24 cellular contexts compared by ENCODE assay signal in genomic region chr6:130054725-130055124, GRCh38. TPM values are rescaled to one million over a fixed set of nuclear protein-coding genes. Genes with fewer than 3 reads are reported as not detected.
DNase-seq lines count a peak whose midpoint lies in the region; ATAC-seq, FAIRE-seq and TF ChIP-seq lines count a peak whose summit lies in the region.
"Had no signal": no experiment of that assay in that cellular context is flagged by ENCODE, and none has a peak within 500 bp of the region (broad histone marks: within the 10 kb centered on the region; RNA-seq: fewer than 3 reads in every experiment).

No MANE protein-coding gene starts in this region.

- H3K9me3 Mint-ChIP-seq in activated CD8-positive, alpha-beta T cell treated with anti-CD3 and anti-CD28 coated beads, Interleukin-2, amount 10 ng/mL, durations not matched to agents 7 days and 5 days (ENCODE audit: insufficient read depth): no peaks in the 10 kb centered on the region
- H3K9me3 Mint-ChIP-seq in activated CD8-positive, alpha-beta T cell treated with anti-CD3 and anti-CD28 coated beads for 36 hours: no peaks in the 10 kb centered on the region
- H3K9me3 Mint-ChIP-seq in naive thymus-derived CD4-positive, alpha-beta T cell: no peaks in the 10 kb centered on the region
- H3K9me3 Mint-ChIP-seq: CD8-positive, alpha-beta memory T cell had no signal

- WGBS in testis, 2 donors: 36 to 37% methylated on average over 7 of the region's 7 CpGs

- POLR2A ChIA-PET in activated CD8-positive, alpha-beta T cell treated with anti-CD3 and anti-CD28 coated beads, Interleukin-2, amount 10 ng/mL, durations not matched to agents 7 days and 5 days (lab: Charles Lee): no interaction called here
- POLR2A ChIA-PET in activated CD8-positive, alpha-beta T cell treated with anti-CD3 and anti-CD28 coated beads for 36 hours (lab: Charles Lee): no interaction called here
- POLR2A ChIA-PET in naive thymus-derived CD4-positive, alpha-beta T cell (lab: Charles Lee): no interaction called here

- H3K36me3 Mint-ChIP-seq in activated CD8-positive, alpha-beta T cell treated with anti-CD3 and anti-CD28 coated beads, Interleukin-2, amount 10 ng/mL, durations not matched to agents 7 days and 5 days (ENCODE audit: low read depth): peaks cover 71% of the 10 kb centered on the region
- H3K36me3 Mint-ChIP-seq in activated CD8-positive, alpha-beta T cell treated with anti-CD3 and anti-CD28 coated beads for 36 hours (ENCODE audit: low read depth): peaks cover 53% of the 10 kb centered on the region
- peaks cover 46 to 73% (median 60%) of the 10 kb centered on the region in 5 donors for H3K36me3 Mint-ChIP-seq in naive thymus-derived CD4-positive, alpha-beta T cell

- H3K27me3 ChIP-seq in naive thymus-derived CD4-positive, alpha-beta T cell (ENCODE audit: control insufficient read depth in 2 of 2, insufficient read depth in 2 of 2, low read length in 2 of 2): no peaks in the 10 kb centered on the region
- no peaks in the 10 kb centered on the region for H3K27me3 ChIP-seq in testis
- H3K27me3 ChIP-seq: BLaER1, SJCRH30 had no signal

- H3K4me1 Mint-ChIP-seq in activated CD8-positive, alpha-beta T cell treated with anti-CD3 and anti-CD28 coated beads, Interleukin-2, amount 10 ng/mL, durations not matched to agents 7 days and 5 days (ENCODE audit: low read depth): peaks cover 32% of the 10 kb centered on the region
- peaks cover 11% of the 10 kb centered on the region for H3K4me1 Mint-ChIP-seq in activated CD8-positive, alpha-beta T cell treated with anti-CD3 and anti-CD28 coated beads for 36 hours (ENCODE audit: low read depth)
- peaks cover 13 to 35% (median 27%) of the 10 kb centered on the region in 7 donors for H3K4me1 Mint-ChIP-seq in naive thymus-derived CD4-positive, alpha-beta T cell

- peaks cover 0 to 5% of the 10 kb centered on the region in 2 donors for H3K4me1 ChIP-seq in naive thymus-derived CD4-positive, alpha-beta T cell (ENCODE audit: control insufficient read depth in 2 of 2, insufficient read depth in 2 of 2, low read length in 2 of 2)
- H3K4me1 ChIP-seq in testis: peaks cover 8% of the 10 kb centered on the region
- H3K4me1 ChIP-seq: BLaER1, SJCRH30 had no signal

- no peak overlapping the region for H3K9ac ChIP-seq in SK-N-MC (ENCODE audit: insufficient read length)
- H3K9ac ChIP-seq: BLaER1 had no signal

- H3K27me3 Mint-ChIP-seq in activated CD8-positive, alpha-beta T cell treated with anti-CD3 and anti-CD28 coated beads, Interleukin-2, amount 10 ng/mL, durations not matched to agents 7 days and 5 days (ENCODE audit: low read depth): no peaks in the 10 kb centered on the region
- H3K27me3 Mint-ChIP-seq in activated CD8-positive, alpha-beta T cell treated with anti-CD3 and anti-CD28 coated beads for 36 hours: no peaks in the 10 kb centered on the region
- no peaks in the 10 kb centered on the region for H3K27me3 Mint-ChIP-seq in naive thymus-derived CD4-positive, alpha-beta T cell
- H3K27me3 Mint-ChIP-seq: CD8-positive, alpha-beta memory T cell had no signal

- H3K4me3 ChIP-seq in SK-N-MC (no peak overlapping the region), testis (no peak overlapping the region)
- no peak overlapping the region for H3K4me3 ChIP-seq in naive thymus-derived CD4-positive, alpha-beta T cell (ENCODE audit: low read length)
- H3K4me3 ChIP-seq: BLaER1, PC-9, SJCRH30 had no signal

- H3K4me3 Mint-ChIP-seq in activated CD8-positive, alpha-beta T cell treated with anti-CD3 and anti-CD28 coated beads, Interleukin-2, amount 10 ng/mL, durations not matched to agents 7 days and 5 days: no peak overlapping the region
- no peak overlapping the region for H3K4me3 Mint-ChIP-seq in activated CD8-positive, alpha-beta T cell treated with anti-CD3 and anti-CD28 coated beads for 36 hours
- H3K4me3 Mint-ChIP-seq in naive thymus-derived CD4-positive, alpha-beta T cell: no peak overlapping the region
- H3K4me3 Mint-ChIP-seq: CD8-positive, alpha-beta memory T cell had no signal

- H3K27ac ChIP-seq in SK-N-MC (0 out of 2 replicates have a peak overlapping the region, but pooled peaks have one; percentile 7), testis (no peak overlapping the region)
- no peak overlapping the region for H3K27ac ChIP-seq in naive thymus-derived CD4-positive, alpha-beta T cell (ENCODE audit: low read depth, low read length)
- H3K27ac ChIP-seq: BLaER1, PC-9, SJCRH30 had no signal

- peaks cover 82% of the 10 kb centered on the region for H3K36me3 ChIP-seq in SK-N-MC (ENCODE audit: insufficient read depth, low read length)
- H3K36me3 ChIP-seq in naive thymus-derived CD4-positive, alpha-beta T cell (ENCODE audit: control insufficient read depth in 2 of 3, insufficient read depth in 3 of 3, low read length in 3 of 3): peaks cover 18 to 70% (median 21%) of the 10 kb centered on the region in 3 experiments
- no peaks in the 10 kb centered on the region for H3K36me3 ChIP-seq in testis (ENCODE audit: low read depth, missing control alignments)

- peak overlapping the region; percentile 51 for H3K27ac Mint-ChIP-seq in activated CD8-positive, alpha-beta T cell treated with anti-CD3 and anti-CD28 coated beads, Interleukin-2, amount 10 ng/mL, durations not matched to agents 7 days and 5 days
- H3K27ac Mint-ChIP-seq in activated CD8-positive, alpha-beta T cell treated with anti-CD3 and anti-CD28 coated beads for 36 hours: no peak overlapping the region
- H3K27ac Mint-ChIP-seq in naive thymus-derived CD4-positive, alpha-beta T cell: peak overlapping the region in 6 of 9 donors; percentile 7 to 63 (median 27)

- no peaks in the 10 kb centered on the region for H3K9me3 ChIP-seq in SK-N-MC (ENCODE audit: low read depth, low read length)
- no peaks in the 10 kb centered on the region for H3K9me3 ChIP-seq in naive thymus-derived CD4-positive, alpha-beta T cell (ENCODE audit: control insufficient read depth in 2 of 3, low read length in 3 of 3)
- H3K9me3 ChIP-seq in testis: no peaks in the 10 kb centered on the region
- H3K9me3 ChIP-seq: BLaER1, SJCRH30 had no signal

- no peak for ATAC-seq in activated CD8-positive, alpha-beta T cell treated with anti-CD3 and anti-CD28 coated beads, Interleukin-2, amount 10 ng/mL, durations not matched to agents 7 days and 5 days
- no peak for ATAC-seq in activated CD8-positive, alpha-beta T cell treated with anti-CD3 and anti-CD28 coated beads for 36 hours
- no peak for ATAC-seq in naive thymus-derived CD4-positive, alpha-beta T cell
- ATAC-seq in HG02973 (IDR thresholded peaks at IDR 0.05; ENCODE audit: unreplicated experiment): no peak
- ATAC-seq: Right ventricle myocardium inferior had no signal

- TF ChIP-seq POLR2A in testis (IDR thresholded peaks at IDR 0.05): no peak

- DNase-seq in activated CD8-positive, alpha-beta T cell treated with anti-CD3 and anti-CD28 coated beads, Interleukin-2, amount 10 ng/mL, durations not matched to agents 7 days and 5 days: no peak
- DNase-seq in activated CD8-positive, alpha-beta T cell treated with anti-CD3 and anti-CD28 coated beads for 36 hours: no peak
- DNase-seq in SK-N-MC (ENCODE audit: low read depth, low spot score): no peak
- no peak for DNase-seq in naive thymus-derived CD4-positive, alpha-beta T cell
- DNase-seq in testis: peak; percentile 59
- DNase-seq in urothelium cell line (ENCODE audit: low spot score): no peak
- DNase-seq: CD8-positive, alpha-beta memory T cell; DMS 273 treated with DMSO at 0.1 percent for 48 hours; DMS79 treated with DMSO at 0.1 percent for 48 hours; GF-D8; HCEC 1CT; NCI-H1048; NCI-H1417; NCI-H1694 treated with DMSO at 0.1 percent for 48 hours; NCI-H2081; NCI-H2227 treated with DMSO at 0.1 percent for 48 hours; NCI-H526 treated with DMSO at 0.1 percent for 48 hours; PC-9; SJCRH30 had no signal

- no peak for TF ChIP-seq CTCF in activated CD8-positive, alpha-beta T cell treated with anti-CD3 and anti-CD28 coated beads for 36 hours (IDR thresholded peaks at IDR 0.05)
- TF ChIP-seq CTCF in testis (IDR thresholded peaks at IDR 0.05): no peak

- FAIRE-seq in urothelium cell line (lab: Jason Lieb, UNC): no peak
- FAIRE-seq: GM12891, H1 had no signal

- CTCF ChIA-PET in activated CD8-positive, alpha-beta T cell treated with anti-CD3 and anti-CD28 coated beads, Interleukin-2, amount 10 ng/mL, durations not matched to agents 7 days and 5 days (lab: Charles Lee): interaction anchor here (1.8 kb wide), 1 partner anchor 228 kb away, joined by 4 read pairs; no protein-coding TSS in a partner anchor
- CTCF ChIA-PET in activated CD8-positive, alpha-beta T cell treated with anti-CD3 and anti-CD28 coated beads for 36 hours (lab: Charles Lee): no interaction called here
- CTCF ChIA-PET in naive thymus-derived CD4-positive, alpha-beta T cell (lab: Charles Lee): interaction anchor here (0.6 kb wide), 1 partner anchor 9 kb away, joined by 3 read pairs; no protein-coding TSS in a partner anchor

- intact Hi-C loops in activated CD8-positive, alpha-beta T cell treated with anti-CD3 and anti-CD28 coated beads for 36 hours (cut with micrococcal nuclease): no loop called here
- intact Hi-C loops in naive thymus-derived CD4-positive, alpha-beta T cell (cut with micrococcal nuclease): loop anchor here in 1 of 2 donors (2.0 kb wide), 1 partner anchor 14 kb away; no protein-coding TSS in a partner anchor
- intact Hi-C loops in testis (cut with DNase I; ENCODE audit: low total_unique reads): no loop called here

RNA-seq across cellular contexts. Expression of gene L3MBTL3, which starts 36.3 kb away (rescaled TPM):
- 10 to 100 TPM; 31.7 to 34.0 TPM for total RNA-seq in activated CD8-positive, alpha-beta T cell treated with anti-CD3 and anti-CD28 coated beads, Interleukin-2, amount 10 ng/mL, durations not matched to agents 7 days and 5 days
- total RNA-seq in activated CD8-positive, alpha-beta T cell treated with anti-CD3 and anti-CD28 coated beads for 36 hours: 10 to 100 TPM; 13.5 to 14.9 TPM
- total RNA-seq in naive thymus-derived CD4-positive, alpha-beta T cell: 10 to 100 TPM; 15.0 to 47.5 (median 38.7) TPM
- polyA plus RNA-seq in naive thymus-derived CD4-positive, alpha-beta T cell: 1 to 10 TPM; 4.8 to 5.5 TPM
- 10 to 100 TPM; 25.0 to 32.3 TPM for total RNA-seq in testis
- polyA plus RNA-seq in testis (ENCODE audit: insufficient read depth, low read depth, low replicate concordance): 11.0 TPM
